In genomic region chr18:8426401-8426800, GRCh38 we compare ENCODE assay signal across 1 cellular context.
TF ChIP-seq lines count a peak whose summit lies in the region.

No MANE protein-coding gene starts in this region.

TF ChIP-seq in HCT116, 20 proteins besides CTCF, POLR2A, EP300 and RAD21 (continued from another document):
- no peak for TF ChIP-seq CBX3 (IDR thresholded peaks at IDR 0.05; ENCODE audit: low read depth)
- TF ChIP-seq ZNF274 (IDR thresholded peaks at IDR 0.05; ENCODE audit: low read depth, low read length), result no peak
- TF ChIP-seq ZBTB33 (IDR thresholded peaks at IDR 0.05; ENCODE audit: extremely low read depth, insufficient replicate concordance, low read length), result no peak
- TF ChIP-seq JUND (IDR thresholded peaks at IDR 0.05), result no peak
- no peak for TF ChIP-seq TCF7L2 (IDR thresholded peaks at IDR 0.05; ENCODE audit: borderline replicate concordance, extremely low read depth, insufficient read depth, insufficient read length)
- TF ChIP-seq ELF1 (IDR thresholded peaks at IDR 0.05; ENCODE audit: borderline replicate concordance, low read depth), result no peak
- no peak for TF ChIP-seq YY1 (IDR thresholded peaks at IDR 0.05; ENCODE audit: extremely low read depth, insufficient replicate concordance, low read depth, low read length)
- no peak for TF ChIP-seq SRF (IDR thresholded peaks at IDR 0.05; ENCODE audit: low read depth)
- TF ChIP-seq POLR2AphosphoS5 (IDR thresholded peaks at IDR 0.05; ENCODE audit: low read depth, low read length), result no peak
- no peak for TF ChIP-seq SIN3A (IDR thresholded peaks at IDR 0.05; ENCODE audit: low read depth)
TF ChIP-seq in HCT116: peak in this region for 0.
